Comparison of ENCODE assay signal across 15 cellular contexts in genomic region chr17:82402865-82403264, GRCh38. TPM values are rescaled to one million over a fixed set of nuclear protein-coding genes. Genes with fewer than 3 reads are reported as not detected.
DNase-seq lines count a peak whose midpoint lies in the region; ATAC-seq, FAIRE-seq and TF ChIP-seq lines count a peak whose summit lies in the region.
"Had no signal": no experiment of that assay in that cellular context is flagged by ENCODE, and none has a peak within 500 bp of the region (broad histone marks: within the 10 kb centered on the region; RNA-seq: fewer than 3 reads in every experiment).

No MANE protein-coding gene starts in this region.

- no peak overlapping the region for H3K4me3 Mint-ChIP-seq in stimulated activated naive B cell treated with anti-CD40 and anti-IgM and Interleukin-4, amounts not matched to agents 10 μg/mL and 1 μg/mL and 100 μg/mL, for 72 hours
- no peak overlapping the region for H3K4me3 Mint-ChIP-seq in type B pancreatic cell
- H3K4me3 Mint-ChIP-seq: activated CD4-positive, alpha-beta memory T cell treated with anti-CD3 and anti-CD28 coated beads for 36 hours; CD4-positive, CD25-positive, alpha-beta regulatory T cell; effector memory CD8-positive, alpha-beta T cell had no signal

- peaks cover 13 to 29% of the 10 kb centered on the region in 2 donors for H3K4me1 Mint-ChIP-seq in stimulated activated naive B cell treated with anti-CD40 and anti-IgM and Interleukin-4, amounts not matched to agents 10 μg/mL and 1 μg/mL and 100 μg/mL, for 72 hours
- peaks cover 6% of the 10 kb centered on the region for H3K4me1 Mint-ChIP-seq in type B pancreatic cell (ENCODE audit: unreplicated experiment)

- H3K27ac Mint-ChIP-seq in stimulated activated naive B cell treated with anti-CD40 and anti-IgM and Interleukin-4, amounts not matched to agents 10 μg/mL and 1 μg/mL and 100 μg/mL, for 72 hours: peak overlapping the region; percentile 51
- no peak overlapping the region for H3K27ac Mint-ChIP-seq in type B pancreatic cell
- H3K27ac Mint-ChIP-seq: activated CD4-positive, alpha-beta memory T cell treated with anti-CD3 and anti-CD28 coated beads for 36 hours; effector memory CD8-positive, alpha-beta T cell had no signal

- TF ChIP-seq POLR2A in gastroesophageal sphincter (IDR thresholded peaks at IDR 0.05): no peak

- 80 to 84% methylated on average over 1 to 7 of the region's 7 CpGs for WGBS in gastroesophageal sphincter (ENCODE audit: low coverage in 1 of 2), 2 donors

- H3K4me1 ChIP-seq in gastroesophageal sphincter: peaks cover 0 to 21% (median 7%) of the 10 kb centered on the region in 3 donors

- no peak overlapping the region for H3K27ac ChIP-seq in gastroesophageal sphincter
- H3K27ac ChIP-seq: brain microvascular endothelial cell, RWPE1 had no signal

- H3K36me3 ChIP-seq in gastroesophageal sphincter: peaks cover 0 to 92% of the 10 kb centered on the region in 2 donors
- H3K36me3 ChIP-seq: brain microvascular endothelial cell had no signal

- no peaks in the 10 kb centered on the region for H3K9me3 Mint-ChIP-seq in stimulated activated naive B cell treated with anti-CD40 and anti-IgM and Interleukin-4, amounts not matched to agents 10 μg/mL and 1 μg/mL and 100 μg/mL, for 72 hours
- H3K9me3 Mint-ChIP-seq in type B pancreatic cell: no peaks in the 10 kb centered on the region
- H3K9me3 Mint-ChIP-seq: activated CD4-positive, alpha-beta memory T cell treated with anti-CD3 and anti-CD28 coated beads for 36 hours; CD4-positive, CD25-positive, alpha-beta regulatory T cell; effector memory CD8-positive, alpha-beta T cell had no signal

- TF ChIP-seq EP300 in gastroesophageal sphincter (IDR thresholded peaks at IDR 0.05): no peak

- peak; percentile 74 for ATAC-seq in HG02759 (IDR thresholded peaks at IDR 0.05; ENCODE audit: unreplicated experiment)
- ATAC-seq in stimulated activated naive B cell treated with anti-CD40 and anti-IgM and Interleukin-4, amounts not matched to agents 10 μg/mL and 1 μg/mL and 100 μg/mL, for 72 hours (replicated peaks): peak; percentile 57 to 73
- no peak for ATAC-seq in gastroesophageal sphincter
- ATAC-seq: effector memory CD8-positive, alpha-beta T cell had no signal

- no peaks in the 10 kb centered on the region for H3K27me3 Mint-ChIP-seq in stimulated activated naive B cell treated with anti-CD40 and anti-IgM and Interleukin-4, amounts not matched to agents 10 μg/mL and 1 μg/mL and 100 μg/mL, for 72 hours
- no peaks in the 10 kb centered on the region for H3K27me3 Mint-ChIP-seq in type B pancreatic cell
- H3K27me3 Mint-ChIP-seq: activated CD4-positive, alpha-beta memory T cell treated with anti-CD3 and anti-CD28 coated beads for 36 hours; CD4-positive, CD25-positive, alpha-beta regulatory T cell; effector memory CD8-positive, alpha-beta T cell had no signal

- FAIRE-seq in GM19239 (lab: Jason Lieb, UNC): peak; percentile 100
- FAIRE-seq: keratinocyte had no signal

- no peak for TF ChIP-seq CTCF in gastroesophageal sphincter (IDR thresholded peaks at IDR 0.05)
- no peak for TF ChIP-seq CTCF in type B pancreatic cell (conservative IDR thresholded peaks at IDR 0.05)

- DNase-seq in GM19239 (ENCODE audit: insufficient read length, low spot score): peak; percentile 91
- peak; percentile 68 for DNase-seq in HuH-7 (ENCODE audit: low spot score)
- no peak for DNase-seq in stimulated activated naive B cell treated with anti-CD40 and anti-IgM and Interleukin-4, amounts not matched to agents 10 μg/mL and 1 μg/mL and 100 μg/mL, for 72 hours
- DNase-seq in NCI-H146 (lab: John Stamatoyannopoulos, UW): no peak
- DNase-seq in type B pancreatic cell (ENCODE audit: extremely low spot score, unreplicated experiment): no peak
- DNase-seq: activated CD4-positive, alpha-beta memory T cell treated with anti-CD3 and anti-CD28 coated beads for 36 hours; brain microvascular endothelial cell; CD4-positive, CD25-positive, alpha-beta regulatory T cell; effector memory CD8-positive, alpha-beta T cell; retina had no signal

- no peaks in the 10 kb centered on the region for H3K27me3 ChIP-seq in gastroesophageal sphincter
- H3K27me3 ChIP-seq: brain microvascular endothelial cell had no signal

- H3K36me3 Mint-ChIP-seq in stimulated activated naive B cell treated with anti-CD40 and anti-IgM and Interleukin-4, amounts not matched to agents 10 μg/mL and 1 μg/mL and 100 μg/mL, for 72 hours: peaks cover 30 to 59% of the 10 kb centered on the region in 2 donors
- peaks cover 10% of the 10 kb centered on the region for H3K36me3 Mint-ChIP-seq in type B pancreatic cell

- H3K9me3 ChIP-seq in gastroesophageal sphincter: no peaks in the 10 kb centered on the region

- no peak overlapping the region for H3K4me3 ChIP-seq in gastroesophageal sphincter

RNA-seq across cellular contexts. Expression of gene HEXD, which starts 15.3 kb away (rescaled TPM):
- 10 to 100 TPM; 13.9 to 31.9 (median 19.1) TPM for total RNA-seq in gastroesophageal sphincter
- total RNA-seq in type B pancreatic cell (ENCODE audit: low replicate concordance): 47.5 and 49.7 TPM in 2 replicates

RNA-seq across cellular contexts. Expression of gene OGFOD3, which starts 15.5 kb away (rescaled TPM):
- total RNA-seq in gastroesophageal sphincter: 10 to 100 TPM; 26.4 to 39.5 (median 28.8) TPM
- 24.5 and 31.6 TPM in 2 replicates for total RNA-seq in type B pancreatic cell (ENCODE audit: low replicate concordance)

RNA-seq across cellular contexts. Expression of gene UTS2R, which starts 31.3 kb away (rescaled TPM):
- total RNA-seq in gastroesophageal sphincter: not detected
- 0.21 and 0.97 TPM in 2 replicates for total RNA-seq in type B pancreatic cell (ENCODE audit: low replicate concordance)
- total RNA-seq: activated CD4-positive, alpha-beta memory T cell treated with anti-CD3 and anti-CD28 coated beads for 36 hours; CD4-positive, CD25-positive, alpha-beta regulatory T cell; MCF 10A had no signal

RNA-seq across cellular contexts. Expression of gene TEX19, which starts 43.8 kb away (rescaled TPM):
- total RNA-seq in gastroesophageal sphincter (not detected), type B pancreatic cell (ENCODE audit: low replicate concordance) (0.14 TPM in 1 of 2 replicates, not detected in the other)
- total RNA-seq: activated CD4-positive, alpha-beta memory T cell treated with anti-CD3 and anti-CD28 coated beads for 36 hours; CD4-positive, CD25-positive, alpha-beta regulatory T cell; MCF 10A had no signal

RNA-seq across cellular contexts. Expression of gene CYBC1, which starts 47.7 kb away (rescaled TPM):
- total RNA-seq in gastroesophageal sphincter: 10 to 100 TPM; 53.8 to 78.5 (median 59.4) TPM
- 51.1 and 78.1 TPM in 2 replicates for total RNA-seq in type B pancreatic cell (ENCODE audit: low replicate concordance)

Comparison
In these comparisons a context has a peak if more than half of its experiments do, and no peak if none do; other contexts are left out.
1. DNase-seq: peak in GM19239 (single experiment) and HuH-7 (single experiment); none in stimulated activated naive B cell treated with anti-CD40 and anti-IgM and Interleukin-4, amounts not matched to agents 10 μg/mL and 1 μg/mL and 100 μg/mL, for 72 hours (single experiment), NCI-H146 (single experiment) and type B pancreatic cell (single experiment).